In the genomic region with DNA sequence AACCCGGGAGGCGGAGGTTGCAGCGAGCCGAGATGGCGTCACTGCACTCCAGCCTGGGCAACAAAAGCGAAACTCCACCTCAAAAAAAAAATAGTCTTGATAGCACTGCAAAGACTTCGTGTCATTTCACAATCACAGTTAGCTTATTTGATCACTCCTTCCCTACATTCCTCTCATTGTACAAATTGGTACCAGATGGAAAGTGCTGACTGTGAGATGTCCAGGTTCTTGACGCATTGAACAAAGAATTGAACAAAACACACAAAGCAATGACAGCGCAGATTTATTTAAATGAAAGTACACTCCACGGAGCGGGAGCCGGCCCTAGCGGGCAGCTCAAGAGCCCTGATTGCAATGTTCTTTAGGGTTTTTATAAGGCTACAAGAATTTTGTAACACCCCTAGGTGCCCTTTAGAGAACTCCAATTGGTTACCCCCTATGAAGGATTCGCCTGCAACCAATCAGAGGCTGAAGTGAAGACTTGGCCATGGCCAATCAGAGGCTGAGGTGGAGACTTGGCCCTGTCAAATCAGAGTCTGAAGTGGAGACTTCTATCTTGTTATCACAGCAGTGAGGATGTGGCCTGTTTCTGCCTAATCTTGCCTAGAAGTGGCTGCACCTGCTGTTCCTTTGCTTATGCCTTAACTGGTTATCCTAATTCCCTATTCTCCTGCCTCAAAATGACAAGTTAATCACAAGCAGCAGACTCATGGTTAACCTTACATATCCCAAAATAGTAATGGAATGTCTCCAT, we compare ENCODE assay signal across 1 cellular context.
TF ChIP-seq lines count a peak whose summit lies in the region.

No MANE protein-coding gene starts in this region.

TF ChIP-seq in HepG2, 621 proteins besides CTCF, POLR2A, EP300 and RAD21:
- TF ChIP-seq NFYC (CRISPR knock-in tag; IDR thresholded peaks at IDR 0.05) = peak; percentile 78
- TF ChIP-seq CEBPB (IDR thresholded peaks at IDR 0.05; ENCODE audit: borderline replicate concordance, low read depth, low read length) = 0 out of 2 replicates have a peak, but pooled peaks have one; percentile 4
- no peak for TF ChIP-seq GLI4 (CRISPR knock-in tag; IDR thresholded peaks at IDR 0.05; ENCODE audit: borderline replicate concordance)
- peak; percentile 28; the same call in 1 of the 2 replicates for TF ChIP-seq POLR2G (IDR thresholded peaks at IDR 0.05; ENCODE audit: low read depth, low read length)
- TF ChIP-seq U2AF2 (IDR thresholded peaks at IDR 0.05; ENCODE audit: low read depth, low read length) = no peak
- TF ChIP-seq NR3C1 (CRISPR knock-in tag; IDR thresholded peaks at IDR 0.05) = no peak
- TF ChIP-seq, protein P1, sequence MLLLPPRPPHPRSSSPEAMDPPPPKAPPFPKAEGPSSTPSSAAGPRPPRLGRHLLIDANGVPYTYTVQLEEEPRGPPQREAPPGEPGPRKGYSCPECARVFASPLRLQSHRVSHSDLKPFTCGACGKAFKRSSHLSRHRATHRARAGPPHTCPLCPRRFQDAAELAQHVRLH (CRISPR knock-in tag; IDR thresholded peaks at IDR 0.05; ENCODE audit: borderline replicate concordance, low read depth) = no peak
- peak; percentile 79 for TF ChIP-seq NFYB (CRISPR knock-in tag; IDR thresholded peaks at IDR 0.05)
